2 cellular contexts compared by ENCODE assay signal in genomic region chr17:82017612-82018151, GRCh38.
TF ChIP-seq lines count a peak whose summit lies in the region.

No MANE protein-coding gene starts in this region.

TF ChIP-seq in HEK293, 187 proteins besides CTCF, POLR2A, EP300 and RAD21:
- TF ChIP-seq, protein P1, sequence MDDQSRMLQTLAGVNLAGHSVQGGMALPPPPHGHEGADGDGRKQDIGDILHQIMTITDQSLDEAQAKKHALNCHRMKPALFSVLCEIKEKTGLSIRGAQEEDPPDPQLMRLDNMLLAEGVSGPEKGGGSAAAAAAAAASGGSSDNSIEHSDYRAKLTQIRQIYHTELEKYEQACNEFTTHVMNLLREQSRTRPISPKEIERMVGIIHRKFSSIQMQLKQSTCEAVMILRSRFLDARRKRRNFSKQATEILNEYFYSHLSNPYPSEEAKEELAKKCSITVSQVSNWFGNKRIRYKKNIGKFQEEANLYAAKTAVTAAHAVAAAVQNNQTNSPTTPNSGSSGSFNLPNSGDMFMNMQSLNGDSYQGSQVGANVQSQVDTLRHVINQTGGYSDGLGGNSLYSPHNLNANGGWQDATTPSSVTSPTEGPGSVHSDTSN (CRISPR knock-in tag; IDR thresholded peaks at IDR 0.05), result no peak
- TF ChIP-seq ZNF341 (tag by site-specific recombination; IDR thresholded peaks at IDR 0.05; ENCODE audit: low read depth) (no peak), ZNF202 (tag by site-specific recombination; IDR thresholded peaks at IDR 0.05; ENCODE audit: borderline replicate concordance) (no peak), ZNF792 (tag by site-specific recombination; IDR thresholded peaks at IDR 0.05) (no peak), ZNF157 (tag by site-specific recombination; IDR thresholded peaks at IDR 0.05) (no peak), ZNF221 (tag by site-specific recombination; IDR thresholded peaks at IDR 0.05; ENCODE audit: borderline replicate concordance) (no peak), REPIN1 (tag by site-specific recombination; IDR thresholded peaks at IDR 0.05; ENCODE audit: low read depth) (no peak), ZNF610 (tag by site-specific recombination; IDR thresholded peaks at IDR 0.05; ENCODE audit: borderline replicate concordance) (no peak), ZNF112 (tag by site-specific recombination; IDR thresholded peaks at IDR 0.05) (no peak)

TF ChIP-seq in GM12878, 131 proteins besides CTCF, POLR2A, EP300 and RAD21:
- TF ChIP-seq BACH1 (IDR thresholded peaks at IDR 0.05; ENCODE audit: borderline replicate concordance), result no peak
- no peak for TF ChIP-seq CBX3 (IDR thresholded peaks at IDR 0.05; ENCODE audit: borderline replicate concordance, low read depth)
- TF ChIP-seq ZSCAN29 (IDR thresholded peaks at IDR 0.05), result no peak
- TF ChIP-seq CREB1 (IDR thresholded peaks at IDR 0.05; ENCODE audit: low read depth), result no peak
- TF ChIP-seq ZBED1 (IDR thresholded peaks at IDR 0.05; ENCODE audit: borderline replicate concordance), result no peak
- TF ChIP-seq MYB (IDR thresholded peaks at IDR 0.05; ENCODE audit: borderline replicate concordance, low read depth, low read length), result no peak
- TF ChIP-seq SMC3 (IDR thresholded peaks at IDR 0.05; ENCODE audit: borderline replicate concordance, low read length), result no peak
- TF ChIP-seq REST (IDR thresholded peaks at IDR 0.05; ENCODE audit: low read depth, low read length), result no peak
- TF ChIP-seq SMARCA5 (IDR thresholded peaks at IDR 0.05), result no peak
- TF ChIP-seq BMI1 (IDR thresholded peaks at IDR 0.05; ENCODE audit: borderline replicate concordance), result no peak
- no peak for TF ChIP-seq BHLHE40 (IDR thresholded peaks at IDR 0.05; ENCODE audit: borderline replicate concordance in 1 of 2, low read depth in 2 of 2, low read length in 1 of 2)
- TF ChIP-seq ZNF24 (IDR thresholded peaks at IDR 0.05), result no peak
